ENCODE assay signal across 25 cellular contexts in genomic region chr16:55443855-55444254, GRCh38. TPM values are rescaled to one million over a fixed set of nuclear protein-coding genes. Genes with fewer than 3 reads are reported as not detected.
DNase-seq lines count a peak whose midpoint lies in the region; ATAC-seq, FAIRE-seq and TF ChIP-seq lines count a peak whose summit lies in the region.
"Had no signal": no experiment of that assay in that cellular context is flagged by ENCODE, and none has a peak within 500 bp of the region (broad histone marks: within the 10 kb centered on the region; RNA-seq: fewer than 3 reads in every experiment).

No MANE protein-coding gene starts in this region.

- no peak overlapping the region for H3K9ac ChIP-seq in endothelial cell of umbilical vein (replicated peaks; ENCODE audit: extremely low read depth, insufficient read depth, low read length)
- H3K9ac ChIP-seq: KMS-11 had no signal

- peaks cover 0 to 4% of the 10 kb centered on the region in 2 experiments for H3K27me3 ChIP-seq in endothelial cell of umbilical vein (ENCODE audit: control insufficient read depth in 2 of 2, insufficient read depth in 2 of 2, low read length in 2 of 2)
- H3K27me3 ChIP-seq: BE2C had no signal

- BruUV-seq in endothelial cell of umbilical vein (replicated peaks; lab: Mats Ljungman, UMichigan): no TSS peak

- H3K4me1 Mint-ChIP-seq in CD14-positive monocyte (peaks cover 48% of the 10 kb centered on the region), T-helper 17 cell (no peaks in the 10 kb centered on the region)
- H3K4me1 Mint-ChIP-seq in activated naive CD4-positive, alpha-beta T cell treated with anti-CD3 and anti-CD28 coated beads, Interleukin-2, amount 10 ng/mL, durations not matched to agents 7 days and 5 days: no peaks in the 10 kb centered on the region
- H3K4me1 Mint-ChIP-seq: CD4-positive, CD25-positive, alpha-beta regulatory T cell; GM23338; H9 had no signal

- no peaks in the 10 kb centered on the region for H3K79me2 ChIP-seq in endothelial cell of umbilical vein (ENCODE audit: control insufficient read depth, insufficient read depth, low read length)

- H3K36me3 Mint-ChIP-seq in CD14-positive monocyte (no peaks in the 10 kb centered on the region), T-helper 17 cell (ENCODE audit: low read depth) (peaks cover 2% of the 10 kb centered on the region)
- no peaks in the 10 kb centered on the region for H3K36me3 Mint-ChIP-seq in activated naive CD4-positive, alpha-beta T cell treated with anti-CD3 and anti-CD28 coated beads, Interleukin-2, amount 10 ng/mL, durations not matched to agents 7 days and 5 days
- H3K36me3 Mint-ChIP-seq: CD4-positive, CD25-positive, alpha-beta regulatory T cell; IgD-negative memory B cell had no signal

- TF ChIP-seq POLR2A in endothelial cell of umbilical vein (IDR thresholded peaks at IDR 0.05; ENCODE audit: low read depth, low read length): no peak

- no peaks in the 10 kb centered on the region for H4K20me1 ChIP-seq in endothelial cell of umbilical vein (replicated peaks; ENCODE audit: control insufficient read depth, extremely low read depth, insufficient read depth, low read length)

- H3K27ac ChIP-seq in endothelial cell of umbilical vein (ENCODE audit: insufficient read depth, low read depth, low read length): no peak overlapping the region
- H3K27ac ChIP-seq: KMS-11, RWPE1 had no signal

- FAIRE-seq in endothelial cell of umbilical vein (lab: Jason Lieb, UNC): no peak
- FAIRE-seq in RCC 7860 (lab: Jason Lieb, UNC): no peak
- FAIRE-seq: D721Med had no signal

- no peak for DNase-seq in CD14-positive monocyte (ENCODE audit: low spot score)
- DNase-seq in T-helper 17 cell: no peak
- peak; percentile 9 for DNase-seq in endothelial cell of umbilical vein (ENCODE audit: low read depth, low spot score)
- no peak for DNase-seq in NCI-H1048 (lab: John Stamatoyannopoulos, UW)
- no peak for DNase-seq in COR-L47 (lab: John Stamatoyannopoulos, UW)
- no peak for DNase-seq in activated naive CD4-positive, alpha-beta T cell treated with anti-CD3 and anti-CD28 coated beads, Interleukin-2, amount 10 ng/mL, durations not matched to agents 7 days and 5 days
- DNase-seq in RCC 7860 (ENCODE audit: low spot score): no peak
- DNase-seq: 8988T; ACHN; BE2C; CD4-positive, CD25-positive, alpha-beta regulatory T cell; H9; HFFc6; NCI-H1092 treated with DMSO at 0.1 percent for 48 hours; NCI-H146; NCI-H2029; NCI-H446; NCI-H526 treated with DMSO at 0.1 percent for 48 hours; SHP77 had no signal

- H3K27me3 Mint-ChIP-seq in CD14-positive monocyte (ENCODE audit: low read depth in 3 of 3) (peaks cover 0 to 5% (median 2%) of the 10 kb centered on the region in 3 donors), T-helper 17 cell (peaks cover 40% of the 10 kb centered on the region)
- H3K27me3 Mint-ChIP-seq in activated naive CD4-positive, alpha-beta T cell treated with anti-CD3 and anti-CD28 coated beads, Interleukin-2, amount 10 ng/mL, durations not matched to agents 7 days and 5 days: peaks cover 4% of the 10 kb centered on the region
- H3K27me3 Mint-ChIP-seq: CD4-positive, CD25-positive, alpha-beta regulatory T cell had no signal

- peak overlapping the region in 6 of 7 donors; percentile 58 to 97 (median 85) for H3K27ac Mint-ChIP-seq in CD14-positive monocyte
- peak overlapping the region; percentile 11 for H3K27ac Mint-ChIP-seq in T-helper 17 cell
- H3K27ac Mint-ChIP-seq in activated naive CD4-positive, alpha-beta T cell treated with anti-CD3 and anti-CD28 coated beads, Interleukin-2, amount 10 ng/mL, durations not matched to agents 7 days and 5 days: no peak overlapping the region
- H3K27ac Mint-ChIP-seq: GM23338, H9, HFFc6 had no signal

- ATAC-seq in HG02885 (IDR thresholded peaks at IDR 0.05; ENCODE audit: poor library complexity, unreplicated experiment): peak; percentile 36
- no peak for ATAC-seq in T-helper 17 cell
- ATAC-seq: GM23338 had no signal

- H3K4me2 ChIP-seq in endothelial cell of umbilical vein (ENCODE audit: insufficient read depth, low read length): no peak overlapping the region
- H3K4me2 ChIP-seq: GM23338, KMS-11 had no signal

- H2AFZ ChIP-seq in endothelial cell of umbilical vein (ENCODE audit: low read depth, low read length): no peak overlapping the region

- dilution Hi-C loops in endothelial cell of umbilical vein (cut with MboI; ENCODE audit: extremely low pct_ligation_motif_present, low sequenced_read_pairs): no loop called here

- H3K9me1 ChIP-seq in endothelial cell of umbilical vein (replicated peaks; ENCODE audit: control insufficient read depth, extremely low read depth, insufficient read depth, low read length): no peaks in the 10 kb centered on the region

- H3K4me3 Mint-ChIP-seq in CD14-positive monocyte (peak overlapping the region in 1 of 2 donors; percentile 32), T-helper 17 cell (no peak overlapping the region)
- H3K4me3 Mint-ChIP-seq in activated naive CD4-positive, alpha-beta T cell treated with anti-CD3 and anti-CD28 coated beads, Interleukin-2, amount 10 ng/mL, durations not matched to agents 7 days and 5 days: no peak overlapping the region
- H3K4me3 Mint-ChIP-seq: CD4-positive, CD25-positive, alpha-beta regulatory T cell; GM23338; H9; HFFc6; IgD-negative memory B cell had no signal

- H3K4me3 ChIP-seq in endothelial cell of umbilical vein (replicated peaks in 1 of 3; ENCODE audit: insufficient read depth in 1 of 3, low read depth in 1 of 3, low read length in 3 of 3): no peak overlapping the region
- H3K4me3 ChIP-seq: GM23338 had no signal

- TF ChIP-seq CTCF in CD14-positive monocyte (IDR thresholded peaks at IDR 0.05) (no peak), endothelial cell of umbilical vein (IDR thresholded peaks at IDR 0.05; ENCODE audit: extremely low read depth in 1 of 2, insufficient read depth in 1 of 2, low read depth in 1 of 2, low read length in 2 of 2) (no peak)

- H3K4me1 ChIP-seq in endothelial cell of umbilical vein (ENCODE audit: control insufficient read depth, extremely low read depth, insufficient read depth, low read length): no peaks in the 10 kb centered on the region
- H3K4me1 ChIP-seq: BE2C had no signal

- POLR2A ChIA-PET in endothelial cell of umbilical vein (lab: Charles Lee): no interaction called here

- intact Hi-C loops in CD14-positive monocyte (cut with micrococcal nuclease): no loop called here
- intact Hi-C loops in endothelial cell of umbilical vein (cut with micrococcal nuclease): no loop called here

- no peaks in the 10 kb centered on the region for H3K9me3 ChIP-seq in T-helper 17 cell (ENCODE audit: control insufficient read depth, low read length, poor library complexity, severe bottlenecking)
- no peaks in the 10 kb centered on the region for H3K9me3 ChIP-seq in endothelial cell of umbilical vein (replicated peaks; ENCODE audit: control insufficient read depth, insufficient read depth, low read length)
- H3K9me3 ChIP-seq: BE2C had no signal

- CTCF ChIA-PET in endothelial cell of umbilical vein (lab: Charles Lee): interaction anchor here (1.2 kb wide), 1 partner anchor 21 kb away, joined by 4 read pairs; no protein-coding TSS in a partner anchor
- CTCF ChIA-PET in activated naive CD4-positive, alpha-beta T cell treated with anti-CD3 and anti-CD28 coated beads, Interleukin-2, amount 10 ng/mL, durations not matched to agents 7 days and 5 days (lab: Charles Lee): interaction anchor here (0.7 kb wide), 1 partner anchor 454 kb away, joined by 4 read pairs; no protein-coding TSS in a partner anchor

- no peaks in the 10 kb centered on the region for H3K36me3 ChIP-seq in endothelial cell of umbilical vein (ENCODE audit: control insufficient read depth in 2 of 2, extremely low read depth in 1 of 2, insufficient read depth in 2 of 2, low read length in 2 of 2)
- H3K36me3 ChIP-seq: BE2C had no signal

- H3K9me3 Mint-ChIP-seq in CD14-positive monocyte: no peaks in the 10 kb centered on the region
- H3K9me3 Mint-ChIP-seq in activated naive CD4-positive, alpha-beta T cell treated with anti-CD3 and anti-CD28 coated beads, Interleukin-2, amount 10 ng/mL, durations not matched to agents 7 days and 5 days: no peaks in the 10 kb centered on the region
- H3K9me3 Mint-ChIP-seq: CD4-positive, CD25-positive, alpha-beta regulatory T cell; GM23338; H9; HFFc6; IgD-negative memory B cell had no signal

TF ChIP-seq in endothelial cell of umbilical vein, 7 proteins besides CTCF, POLR2A, EP300 and RAD21:
- TF ChIP-seq GATA2 (IDR thresholded peaks at IDR 0.05; ENCODE audit: insufficient read depth, insufficient read length, low read depth, low read length): no peak
- no peak for TF ChIP-seq EZH2 (IDR thresholded peaks at IDR 0.05; ENCODE audit: borderline replicate concordance, low read depth, low read length, severe bottlenecking)
- no peak for TF ChIP-seq MAX (IDR thresholded peaks at IDR 0.05; ENCODE audit: insufficient read depth, insufficient read length)
- no peak for TF ChIP-seq JUN (IDR thresholded peaks at IDR 0.05; ENCODE audit: borderline replicate concordance, insufficient read depth, insufficient read length, low read depth)
- TF ChIP-seq MYC (IDR thresholded peaks at IDR 0.05; ENCODE audit: low read depth, low read length): no peak
- no peak for TF ChIP-seq FOS (IDR thresholded peaks at IDR 0.05; ENCODE audit: borderline replicate concordance, insufficient read depth, low read length)
- TF ChIP-seq POLR2AphosphoS5 (IDR thresholded peaks at IDR 0.05; ENCODE audit: insufficient read depth, low read depth, low read length): no peak

RNA-seq across cellular contexts. Expression of gene MMP2, which starts 35.1 kb away (rescaled TPM):
- not detected for polyA plus RNA-seq in CD14-positive monocyte
- total RNA-seq in T-helper 17 cell: not detected
- 768 and 771 TPM in 2 replicates for total RNA-seq in endothelial cell of umbilical vein
- polyA plus RNA-seq in endothelial cell of umbilical vein: 1,508 and 1,752 TPM in 2 replicates
- 1,169 and 1,214 TPM in 2 replicates for polyA plus RNA-seq in endothelial cell of umbilical vein (2011; cell fraction: cytosol; rRNA removed)
- polyA plus RNA-seq in endothelial cell of umbilical vein (2011; cell fraction: nucleus; rRNA removed): 586 and 676 TPM in 2 replicates
- polyA plus RNA-seq in endothelial cell of umbilical vein (2012): 770 and 1,141 TPM in 2 replicates
- polyA minus RNA-seq in endothelial cell of umbilical vein: 2,105 and 2,998 TPM in 2 replicates
- not detected for polyA minus RNA-seq in endothelial cell of umbilical vein (2011; cell fraction: cytosol; rRNA and poly(A)+ RNA removed)
- polyA minus RNA-seq in endothelial cell of umbilical vein (2011; cell fraction: nucleus; rRNA and poly(A)+ RNA removed): 363 and 414 TPM in 2 replicates
- polyA plus RNA-seq: CD4-positive, CD25-positive, alpha-beta regulatory T cell; IgD-negative memory B cell had no signal

Comparison
In these comparisons a context has a peak if more than half of its experiments do, and no peak if none do; other contexts are left out.
1. RNA of gene MMP2, which starts 35.1 kb away (total RNA-seq): 768 to 771 TPM in endothelial cell of umbilical vein; not detected in T-helper 17 cell; every median in the first group is over 100 times any median in the second.